8 cellular contexts compared by ENCODE assay signal in genomic region chr5:132425975-132426524, GRCh38. TPM values are rescaled to one million over a fixed set of nuclear protein-coding genes. Genes with fewer than 3 reads are reported as not detected.
DNase-seq lines count a peak whose midpoint lies in the region; ATAC-seq, FAIRE-seq and TF ChIP-seq lines count a peak whose summit lies in the region.

No MANE protein-coding gene starts in this region.

- BruUV-seq in K562 (replicated peaks; lab: Mats Ljungman, UMichigan) = TSS peak; percentile 82

- 34% methylated on average over 7 of the region's 7 CpGs for WGBS in K562 (ENCODE audit: insufficient coverage, low coverage, missing lambda C conversion rate)

- no peaks in the 10 kb centered on the region for H3K9me3 Mint-ChIP-seq in CD8-positive, alpha-beta T cell

- H3K9me1 ChIP-seq in K562 (ENCODE audit: control insufficient read depth, insufficient read depth, low read length) = peaks cover 7% of the 10 kb centered on the region

- CTCF ChIA-PET in CD8-positive, alpha-beta T cell (lab: Charles Lee) = interaction anchor here (0.8 to 8.2 kb wide), 17 partner anchors 10 to 79 kb away, joined by 3 to 73 read pairs (median 9); partner anchors contain the start of gene IRF1
- CTCF ChIA-PET in K562 (lab: Yijun Ruan, JAX; ENCODE audit: low intra/inter-chr PET ratio) (no interaction called here), GM10248 (lab: Yijun Ruan, JAX) (interaction anchor here (0.7 to 10.8 kb wide), 18 partner anchors 10 to 80 kb away, joined by 3 to 104 read pairs (median 6); partner anchors contain the start of gene IRF1)

- peaks cover 44% of the 10 kb centered on the region for H3K36me3 Mint-ChIP-seq in CD8-positive, alpha-beta T cell

- H3K9me3 ChIP-seq in CD8-positive, alpha-beta T cell (ENCODE audit: low read length) = no peaks in the 10 kb centered on the region
- H3K9me3 ChIP-seq in K562 (replicated peaks; ENCODE audit: control insufficient read depth, insufficient read depth, low read depth, low read length) (no peaks in the 10 kb centered on the region), osteoblast (ENCODE audit: low read depth, low read length) (no peaks in the 10 kb centered on the region)

- H3K27me3 ChIP-seq in CD8-positive, alpha-beta T cell (ENCODE audit: insufficient read depth, low read length) = no peaks in the 10 kb centered on the region
- no peaks in the 10 kb centered on the region for H3K27me3 ChIP-seq in K562 (ENCODE audit: control insufficient read depth in 2 of 2, insufficient read depth in 2 of 2, low read length in 2 of 2)
- no peaks in the 10 kb centered on the region for H3K27me3 ChIP-seq in osteoblast (ENCODE audit: insufficient read depth, low read length)

- peak overlapping the region; percentile 77 for H3K27ac ChIP-seq in CD8-positive, alpha-beta T cell (ENCODE audit: low read depth, low read length)
- peak overlapping the region; percentile 76 for H3K27ac ChIP-seq in K562 (ENCODE audit: extremely low read depth, low read depth, low read length)
- peak overlapping the region; percentile 99 for H3K27ac ChIP-seq in osteoblast (ENCODE audit: low read depth, low read length)

- no peak for TF ChIP-seq EP300 in K562 (IDR thresholded peaks at IDR 0.05; ENCODE audit: low read length)

- peak overlapping the region; percentile 97 for H3K27ac Mint-ChIP-seq in CD8-positive, alpha-beta T cell

- intact Hi-C loops in CD8-positive, alpha-beta T cell (cut with DNase I, micrococcal nuclease) = loop anchor here (2.0 to 5.0 kb wide), 3 partner anchors 15 to 324 kb away; no protein-coding TSS in a partner anchor
- intact Hi-C loops in K562 (cut with micrococcal nuclease) = loop anchor here (2.0 kb wide), 2 partner anchors 33 to 41 kb away; no protein-coding TSS in a partner anchor

- peak overlapping the region; percentile 52 to 85 for H3K9ac ChIP-seq in K562 (ENCODE audit: insufficient read depth in 1 of 2, low read depth in 2 of 2, low read length in 2 of 2)

- peak overlapping the region; percentile 71 for H3K4me3 Mint-ChIP-seq in CD8-positive, alpha-beta T cell

- no peak for TF ChIP-seq POLR2A in K562 (conservative IDR thresholded peaks at IDR 0.05)

- no peak for FAIRE-seq in K562 (lab: Jason Lieb, UNC)

- peaks cover 95% of the 10 kb centered on the region for H3K4me1 Mint-ChIP-seq in CD8-positive, alpha-beta T cell (ENCODE audit: low read depth)

- peak overlapping the region; percentile 48; the same call in 1 of the 2 replicates for H2AFZ ChIP-seq in K562 (ENCODE audit: low read depth, low read length)
- H2AFZ ChIP-seq in osteoblast (ENCODE audit: low read length) = no peak overlapping the region

- ATAC-seq in CD8-positive, alpha-beta T cell = no peak
- ATAC-seq in HG03354 (IDR thresholded peaks at IDR 0.05; ENCODE audit: poor library complexity, severe bottlenecking, unreplicated experiment) (peak; percentile 4), K562 (peak; percentile 1; the same call in 2 of the 3 replicates), GM18909 (IDR thresholded peaks at IDR 0.05; ENCODE audit: poor library complexity, unreplicated experiment) (no peak), HG03045 (IDR thresholded peaks at IDR 0.05; ENCODE audit: unreplicated experiment) (no peak)

- H3K27me3 Mint-ChIP-seq in CD8-positive, alpha-beta T cell (ENCODE audit: low read depth) = no peaks in the 10 kb centered on the region

- no peak for TF ChIP-seq RAD21 in K562 (CRISPR knock-in tag; conservative IDR thresholded peaks at IDR 0.05 in 1 of 2, IDR thresholded peaks at IDR 0.05 in 1 of 2)

- no peak for TF ChIP-seq CTCF in CD8-positive, alpha-beta T cell (IDR thresholded peaks at IDR 0.05)
- no peak for TF ChIP-seq CTCF in K562 (IDR thresholded peaks at IDR 0.05 in 2 of 3, conservative IDR thresholded peaks at IDR 0.05 in 1 of 3; ENCODE audit: insufficient read depth in 2 of 3, low read depth in 1 of 3, low read length in 3 of 3)
- TF ChIP-seq CTCF in osteoblast (IDR thresholded peaks at IDR 0.05; ENCODE audit: extremely low read depth, low read depth, low read length) = no peak
- no peak for TF ChIP-seq CTCF in GM10248 (IDR thresholded peaks at IDR 0.05; ENCODE audit: control extremely low read depth, extremely low read depth, low read depth, missing control alignments)

- peak overlapping the region; percentile 78 for H3K4me2 ChIP-seq in K562 (ENCODE audit: insufficient read depth, low read length)
- H3K4me2 ChIP-seq in osteoblast (ENCODE audit: insufficient read depth, low read length) = peak overlapping the region; percentile 73

- DNase-seq in CD8-positive, alpha-beta T cell = no peak
- DNase-seq in K562 (ENCODE audit: extremely low read depth in 1 of 4, low spot score in 3 of 4) (no peak), osteoblast (ENCODE audit: insufficient read length, low spot score, missing footprints) (no peak), NAMALWA (ENCODE audit: low spot score) (no peak), GM10248 (ENCODE audit: extremely low spot score) (no peak)

- H4K20me1 ChIP-seq in K562 (replicated peaks; ENCODE audit: control insufficient read depth, insufficient read depth, low read length) = no peaks in the 10 kb centered on the region
- H4K20me1 ChIP-seq in osteoblast (ENCODE audit: insufficient read depth, low read length) = no peaks in the 10 kb centered on the region

- peaks cover 4% of the 10 kb centered on the region for H3K36me3 ChIP-seq in CD8-positive, alpha-beta T cell (ENCODE audit: insufficient read depth, low read length)
- H3K36me3 ChIP-seq in K562 (ENCODE audit: control insufficient read depth, insufficient read depth, low read length) (no peaks in the 10 kb centered on the region), osteoblast (ENCODE audit: insufficient read depth, low read length) (peaks cover 2% of the 10 kb centered on the region)

- POLR2A ChIA-PET in CD8-positive, alpha-beta T cell (lab: Charles Lee) = interaction anchor here (0.7 to 11.1 kb wide), 12 partner anchors 11 to 71 kb away, joined by 3 to 136 read pairs (median 20); partner anchors contain the start of gene IRF1
- POLR2A ChIA-PET in K562 (lab: Yijun Ruan, JAX) = interaction anchor here (0.6 to 5.8 kb wide), 19 partner anchors 9 to 855 kb away, joined by 3 to 64 read pairs (median 4); partner anchors contain the start of gene IRF1
- POLR2A ChIA-PET in GM10248 (lab: Yijun Ruan, JAX) = interaction anchor here (0.7 to 6.8 kb wide), 11 partner anchors 10 to 63 kb away, joined by 3 to 59 read pairs (median 4); partner anchors contain the start of gene IRF1

- peak overlapping the region; percentile 17 for H3K4me3 ChIP-seq in CD8-positive, alpha-beta T cell (ENCODE audit: low read depth, low read length)
- H3K4me3 ChIP-seq in K562 (no peak overlapping the region), osteoblast (ENCODE audit: insufficient read depth, low read length) (peak overlapping the region; percentile 41)

- H3K79me2 ChIP-seq in K562 (ENCODE audit: control insufficient read depth, insufficient read depth, low read length) (no peaks in the 10 kb centered on the region), osteoblast (ENCODE audit: insufficient read depth, low read length) (peaks cover 48% of the 10 kb centered on the region)

- in situ Hi-C loops in K562 (cut with MboI) = no loop called here

- H3K4me1 ChIP-seq in CD8-positive, alpha-beta T cell (ENCODE audit: insufficient read depth, low read length) = peaks cover 99% of the 10 kb centered on the region
- H3K4me1 ChIP-seq in K562 (replicated peaks in 1 of 2; ENCODE audit: control insufficient read depth in 2 of 2, insufficient read depth in 2 of 2, low read length in 2 of 2) (peaks cover 52 to 75% of the 10 kb centered on the region in 2 experiments), osteoblast (ENCODE audit: insufficient read depth, low read length) (peaks cover 78% of the 10 kb centered on the region)

TF ChIP-seq in K562, 482 proteins besides CTCF, POLR2A, EP300 and RAD21 (continues in another document):
- TF ChIP-seq SMAD2 (IDR thresholded peaks at IDR 0.05; ENCODE audit: low read depth, low read length) (no peak), ZNF197 (CRISPR knock-in tag; IDR thresholded peaks at IDR 0.05; ENCODE audit: low read depth) (peak; percentile 26; the same call in 1 of the 2 replicates)
- TF ChIP-seq, protein P1, sequence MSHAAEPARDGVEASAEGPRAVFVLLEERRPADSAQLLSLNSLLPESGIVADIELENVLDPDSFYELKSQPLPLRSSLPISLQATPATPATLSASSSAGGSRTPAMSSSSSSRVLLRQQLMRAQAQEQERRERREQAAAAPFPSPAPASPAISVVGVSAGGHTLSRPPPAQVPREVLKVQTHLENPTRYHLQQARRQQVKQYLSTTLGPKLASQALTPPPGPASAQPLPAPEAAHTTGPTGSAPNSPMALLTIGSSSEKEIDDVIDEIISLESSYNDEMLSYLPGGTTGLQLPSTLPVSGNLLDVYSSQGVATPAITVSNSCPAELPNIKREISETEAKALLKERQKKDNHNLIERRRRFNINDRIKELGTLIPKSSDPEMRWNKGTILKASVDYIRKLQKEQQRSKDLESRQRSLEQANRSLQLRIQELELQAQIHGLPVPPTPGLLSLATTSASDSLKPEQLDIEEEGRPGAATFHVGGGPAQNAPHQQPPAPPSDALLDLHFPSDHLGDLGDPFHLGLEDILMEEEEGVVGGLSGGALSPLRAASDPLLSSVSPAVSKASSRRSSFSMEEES (CRISPR knock-in tag; IDR thresholded peaks at IDR 0.05) = no peak

RNA-seq across cellular contexts. Expression of gene SLC22A5, which starts 56.5 kb away (rescaled TPM):
- total RNA-seq in CD8-positive, alpha-beta T cell = 1 to 10 TPM; 4.5 to 5.3 TPM
- total RNA-seq in K562 (2011; cell fraction: chromatin; rRNA removed; ENCODE audit: low replicate concordance) = 50.2 and 52.9 TPM in 2 replicates
- total RNA-seq in K562 (2011; cell fraction: nucleolus; rRNA removed) = 43.7 and 56.8 TPM in 2 replicates
- total RNA-seq in K562 (2011; cell fraction: nucleoplasm; rRNA removed) = 53.5 and 62.8 TPM in 2 replicates
- 7.0 and 9.9 TPM in 2 replicates for total RNA-seq in K562 (2014; rRNA removed)
- 7.3 and 8.3 TPM in 2 replicates for total RNA-seq in K562 (2014; rRNA removed; fragmentation: Illumina TruSeq; extraction: Trizol)
- 6.3 and 6.9 TPM in 2 replicates for total RNA-seq in K562 (2015; rRNA removed; fragmentation: Illumina TruSeq; extraction: Trizol)
- 11.5 and 13.3 TPM in 2 replicates for total RNA-seq in K562 (2021)
- 16.6 and 18.9 TPM in 2 replicates for polyA plus RNA-seq in K562 (2011; rRNA removed)
- polyA plus RNA-seq in K562 (2011; cell fraction: cytosol; rRNA removed) = 19.7 and 24.6 TPM in 2 replicates
- polyA plus RNA-seq in K562 (2011; cell fraction: nucleus; rRNA removed) = 77.0 and 105 TPM in 2 replicates
- 5.5 and 7.3 TPM in 2 replicates for polyA plus RNA-seq in K562 (2012)
- 12.5 and 15.7 TPM in 2 replicates for polyA plus RNA-seq in K562 (2014; fragmentation: Illumina TruSeq; extraction: Trizol)
- polyA plus RNA-seq in K562 (2014; fragmentation: Nextera tagmentation; extraction: Ambion mirVana) = 1 to 10 TPM; 3.0 to 3.3 TPM
- 8.4 and 9.0 TPM in 2 replicates for polyA plus RNA-seq in K562 (2014; rRNA removed)
- polyA minus RNA-seq in K562 (2011; rRNA and poly(A)+ RNA removed) = 15.8 TPM in 2 replicates
- 8.6 and 11.3 TPM in 2 replicates for polyA minus RNA-seq in K562 (2011; cell fraction: cytosol; rRNA and poly(A)+ RNA removed)
- 15.1 and 16.0 TPM in 2 replicates for polyA minus RNA-seq in K562 (2011; cell fraction: nucleus; rRNA and poly(A)+ RNA removed)
- 3.8 and 5.4 TPM in 2 replicates for total RNA-seq in osteoblast

Comparison
In these comparisons a context has a peak if more than half of its experiments do, and no peak if none do; other contexts are left out.
1. ATAC-seq: peak in HG03354 (single experiment) and K562 (single experiment); none in CD8-positive, alpha-beta T cell (single experiment), GM18909 (single experiment) and HG03045 (single experiment).
2. Peak in every context shown above with its lines, with median percentiles within 50 percentile points of each other: H3K27ac ChIP-seq.